In the genomic region with DNA sequence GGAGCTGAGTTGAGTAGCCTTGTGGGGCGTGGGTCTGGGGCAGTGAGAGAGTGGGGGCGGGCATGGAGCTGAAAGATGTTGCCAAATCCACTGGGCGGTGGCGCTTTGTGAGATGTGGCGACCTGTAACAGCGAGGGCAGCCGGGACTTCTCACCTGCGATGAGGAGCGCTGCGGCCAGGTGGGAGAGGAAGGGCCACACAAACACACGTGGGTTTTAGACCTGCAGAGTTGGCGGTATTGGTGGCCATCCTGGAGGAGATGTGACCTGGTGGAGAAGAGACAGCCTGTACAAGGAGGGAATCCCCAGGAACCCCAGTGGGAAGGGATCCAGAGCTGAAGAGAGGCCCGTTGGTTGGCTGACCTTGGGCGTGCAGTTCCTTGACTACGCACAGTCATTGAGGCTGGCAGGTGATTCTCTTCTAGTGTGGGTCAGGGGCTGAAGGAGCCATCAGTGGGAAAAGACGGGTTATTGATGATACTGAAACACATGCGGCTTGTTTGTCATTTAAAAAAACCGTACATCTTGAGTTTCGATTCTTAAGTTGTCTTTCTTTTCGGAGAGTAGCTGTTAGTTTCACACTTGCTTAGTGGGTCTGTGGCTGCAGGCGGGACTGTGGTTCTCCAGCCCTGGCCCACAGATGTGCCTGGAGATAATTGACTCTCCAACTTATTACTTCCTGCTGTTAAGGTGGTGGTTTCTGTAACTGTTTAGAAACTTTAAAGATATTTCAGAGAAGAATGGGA, we compare ENCODE assay signal across 8 cellular contexts. TPM values are rescaled to one million over a fixed set of nuclear protein-coding genes. Genes with fewer than 3 reads are reported as not detected.
DNase-seq lines count a peak whose midpoint lies in the region; ATAC-seq and TF ChIP-seq lines count a peak whose summit lies in the region.

No MANE protein-coding gene starts in this region.

- DNase-seq in NOMO-1 (lab: John Stamatoyannopoulos, UW; ENCODE audit: unreplicated experiment in 2 of 2), result peak; percentile 62 to 77
- peak; percentile 81 for DNase-seq in activated naive CD4-positive, alpha-beta T cell treated with anti-CD3 and anti-CD28 coated beads for 36 hours
- DNase-seq in stimulated activated CD4-positive, alpha-beta T cell treated with anti-CD3 and anti-CD28 coated beads, Interleukin-4, amount 100 ng/mL, for 24 hours, result peak; percentile 65
- DNase-seq in NCI-H1694 (lab: John Stamatoyannopoulos, UW), result no peak
- no peak for DNase-seq in Ammon's horn (ENCODE audit: low spot score)
- DNase-seq in right atrium auricular region (ENCODE audit: low spot score), result no peak

- POLR2A ChIA-PET in HEK293 (lab: Yijun Ruan, JAX), result interaction anchor here (0.6 to 0.9 kb wide), 2 partner anchors 29 to 43 kb away, joined by 5 read pairs; no protein-coding TSS in a partner anchor

- H3K27me3 ChIP-seq in right atrium auricular region, result no peaks in the 10 kb centered on the region

- H3K9me3 ChIP-seq in HEK293 (ENCODE audit: control insufficient read depth, insufficient read depth, low read depth, low read length) (no peaks in the 10 kb centered on the region), right atrium auricular region (no peaks in the 10 kb centered on the region)

- peak; percentile 37 for ATAC-seq in GM18499 (IDR thresholded peaks at IDR 0.05; ENCODE audit: insufficient read depth, unreplicated experiment)

- H3K27ac ChIP-seq in HEK293 (ENCODE audit: extremely low read depth, low read depth, low read length), result no peak overlapping the region
- no peak overlapping the region for H3K27ac ChIP-seq in right atrium auricular region

- H3K4me3 Mint-ChIP-seq in activated naive CD4-positive, alpha-beta T cell treated with anti-CD3 and anti-CD28 coated beads for 36 hours, result peak overlapping the region; percentile 62

- CTCF ChIA-PET in HEK293 (lab: Yijun Ruan, JAX), result interaction anchor here (0.5 to 3.0 kb wide), 4 partner anchors 26 to 827 kb away, joined by 3 to 10 read pairs (median 4); no protein-coding TSS in a partner anchor
- CTCF ChIA-PET in activated naive CD4-positive, alpha-beta T cell treated with anti-CD3 and anti-CD28 coated beads for 36 hours (lab: Charles Lee), result interaction anchor here (1.0 to 1.8 kb wide), 3 partner anchors 22 to 64 kb away, joined by 3 to 6 read pairs (median 4); no protein-coding TSS in a partner anchor

- H3K27ac Mint-ChIP-seq in activated naive CD4-positive, alpha-beta T cell treated with anti-CD3 and anti-CD28 coated beads for 36 hours, result peak overlapping the region; percentile 12

- no peaks in the 10 kb centered on the region for H3K36me3 ChIP-seq in HEK293 (ENCODE audit: control insufficient read depth in 2 of 2, insufficient read depth in 1 of 2, low read length in 2 of 2)
- no peaks in the 10 kb centered on the region for H3K36me3 ChIP-seq in right atrium auricular region

- H3K4me1 ChIP-seq in HEK293 (ENCODE audit: control insufficient read depth, insufficient read depth, low read length), result peaks cover 22% of the 10 kb centered on the region
- peaks cover 0 to 83% of the 10 kb centered on the region in 2 donors for H3K4me1 ChIP-seq in right atrium auricular region

- H3K36me3 Mint-ChIP-seq in activated naive CD4-positive, alpha-beta T cell treated with anti-CD3 and anti-CD28 coated beads for 36 hours (ENCODE audit: low read depth), result no peaks in the 10 kb centered on the region

- H3K4me3 ChIP-seq in HEK293 (ENCODE audit: low read depth, low read length) (no peak overlapping the region), right atrium auricular region (no peak overlapping the region)

- H3K4me1 Mint-ChIP-seq in activated naive CD4-positive, alpha-beta T cell treated with anti-CD3 and anti-CD28 coated beads for 36 hours (ENCODE audit: low read depth), result peaks cover 59% of the 10 kb centered on the region

- H3K27me3 Mint-ChIP-seq in activated naive CD4-positive, alpha-beta T cell treated with anti-CD3 and anti-CD28 coated beads for 36 hours (ENCODE audit: low read depth), result no peaks in the 10 kb centered on the region

- no peaks in the 10 kb centered on the region for H3K9me3 Mint-ChIP-seq in activated naive CD4-positive, alpha-beta T cell treated with anti-CD3 and anti-CD28 coated beads for 36 hours

- TF ChIP-seq CTCF in HEK293 (tag by site-specific recombination; IDR thresholded peaks at IDR 0.05), result no peak
- TF ChIP-seq CTCF in right atrium auricular region (IDR thresholded peaks at IDR 0.05), result no peak

- intact Hi-C loops in activated naive CD4-positive, alpha-beta T cell treated with anti-CD3 and anti-CD28 coated beads for 36 hours (cut with micrococcal nuclease), result loop anchor here (2.0 to 10.0 kb wide), 6 partner anchors 15 to 709 kb away; a partner anchor contains a TSS

TF ChIP-seq in HEK293, 187 proteins besides CTCF, POLR2A, EP300 and RAD21:
- TF ChIP-seq MYNN (tag by site-specific recombination; IDR thresholded peaks at IDR 0.05; ENCODE audit: borderline replicate concordance) (no peak), ZNF324 (tag by site-specific recombination; IDR thresholded peaks at IDR 0.05) (no peak), ZFHX2 (tag by site-specific recombination; conservative IDR thresholded peaks at IDR 0.05) (0 out of 2 replicates have a peak, but pooled peaks have one; percentile 17)

RNA-seq across cellular contexts. Expression of a gene that starts 2.4 kb away (rescaled TPM):
- total RNA-seq in activated naive CD4-positive, alpha-beta T cell treated with anti-CD3 and anti-CD28 coated beads for 36 hours, result under 1 TPM; 0.62 to 0.64 TPM
- 10 to 100 TPM; 14.2 to 15.0 TPM for total RNA-seq in right atrium auricular region

RNA-seq across cellular contexts. Expression of a gene that starts 51.1 kb away (rescaled TPM):
- total RNA-seq in activated naive CD4-positive, alpha-beta T cell treated with anti-CD3 and anti-CD28 coated beads for 36 hours, result 100 to 1,000 TPM; 156 to 159 TPM
- 10 to 100 TPM; 51.4 to 66.9 TPM for total RNA-seq in right atrium auricular region

Comparison
In these comparisons a context has a peak if more than half of its experiments do, and no peak if none do; other contexts are left out.
1. DNase-seq: peak in NOMO-1 (2 of 2), activated naive CD4-positive, alpha-beta T cell treated with anti-CD3 and anti-CD28 coated beads for 36 hours (single experiment) and stimulated activated CD4-positive, alpha-beta T cell treated with anti-CD3 and anti-CD28 coated beads, Interleukin-4, amount 100 ng/mL, for 24 hours (single experiment); none in NCI-H1694 (single experiment), Ammon's horn (single experiment) and right atrium auricular region (single experiment).
2. RNA of a gene that starts 2.4 kb away (total RNA-seq): 14.2 to 15.0 TPM in right atrium auricular region; 0.62 to 0.64 TPM in activated naive CD4-positive, alpha-beta T cell treated with anti-CD3 and anti-CD28 coated beads for 36 hours; every median in the first group is over 4 times any median in the second.